8 cellular contexts compared by ENCODE assay signal in the genomic region with DNA sequence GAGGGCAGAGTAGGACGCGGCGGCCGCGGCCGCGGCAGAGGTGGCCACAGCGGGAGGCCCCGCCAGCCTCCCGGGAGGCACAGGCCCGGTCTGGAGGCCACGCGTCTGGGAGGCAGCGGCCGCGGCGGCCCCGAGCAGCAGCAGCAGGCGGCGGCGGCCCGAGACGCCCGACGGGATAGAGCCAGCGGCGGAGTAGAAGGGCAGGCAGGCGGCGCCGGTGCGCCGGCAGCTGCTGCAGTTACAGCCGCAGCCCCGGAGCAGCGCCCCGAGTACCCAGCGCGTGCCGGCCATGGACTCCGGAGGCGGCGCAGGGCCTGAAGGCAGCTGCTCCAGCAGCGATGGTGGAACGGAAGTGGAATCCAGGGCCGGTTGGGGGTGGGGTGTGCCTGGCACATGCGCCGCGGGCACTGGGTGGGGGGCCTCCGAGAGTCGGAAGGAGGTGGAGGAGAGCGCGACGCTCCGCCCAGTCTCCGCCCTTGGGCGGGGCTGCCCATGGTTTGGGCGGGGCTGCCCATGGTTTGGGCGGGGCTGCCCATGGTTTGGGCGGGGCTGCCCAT. TPM values are rescaled to one million over a fixed set of nuclear protein-coding genes. Genes with fewer than 3 reads are reported as not detected.
DNase-seq lines count a peak whose midpoint lies in the region; ATAC-seq and TF ChIP-seq lines count a peak whose summit lies in the region.

Gene GRSF1 (minus strand): TSS at position 354 of the 557 bp plus-strand sequence. CDS start 63 bp downstream, at position 291.

- ATAC-seq in HG03175 (IDR thresholded peaks at IDR 0.05; ENCODE audit: unreplicated experiment): peak; percentile 68

- peak; percentile 66 to 77 for DNase-seq in AML-193 (lab: John Stamatoyannopoulos, UW)
- peak; percentile 72 for DNase-seq in NCI-H446 treated with DMSO at 0.1 percent for 48 hours (lab: John Stamatoyannopoulos, UW)
- peak; percentile 93 for DNase-seq in activated CD4-positive, CD25-positive, alpha-beta regulatory T cell treated with anti-CD3 and anti-CD28 coated beads, Interleukin-2, amount 50 U/mL, for 72 hours
- DNase-seq in cerebellar cortex (ENCODE audit: low spot score): peak; percentile 90
- DNase-seq in kidney epithelial cell (ENCODE audit: low read depth): peak; percentile 34
- peak; percentile 96 for DNase-seq in stimulated activated CD4-positive, alpha-beta T cell treated with anti-CD3 and anti-CD28 coated beads, Interleukin-15, amount 100 ng/mL, for 24 hours

- in situ Hi-C loops in GM18951 (cut with MboI; ENCODE audit: low sequenced_read_pairs, unreplicated experiment): no loop called here

- H3K27me3 ChIP-seq in kidney epithelial cell (ENCODE audit: control insufficient read depth, insufficient read depth, low read length): no peaks in the 10 kb centered on the region

- no peaks in the 10 kb centered on the region for H3K36me3 ChIP-seq in kidney epithelial cell (ENCODE audit: control insufficient read depth, insufficient read depth, low read length)

- peak within 1 kb of the TSS; percentile 96 for H3K4me3 ChIP-seq in kidney epithelial cell (ENCODE audit: low read depth, low read length)

- no peak for TF ChIP-seq CTCF in kidney epithelial cell (IDR thresholded peaks at IDR 0.05; ENCODE audit: insufficient read depth, low read length, poor library complexity, severe bottlenecking)

- TF ChIP-seq POLR2A in GM18951 (IDR thresholded peaks at IDR 0.05; ENCODE audit: extremely low read depth, insufficient read depth, insufficient read length): peak; percentile 85

RNA-seq across cellular contexts. Expression of gene GRSF1, which starts in this region (rescaled TPM):
- 83.1 and 88.0 TPM in 2 replicates for total RNA-seq in kidney epithelial cell

Comparison
In these comparisons a context has a peak if more than half of its experiments do, and no peak if none do; other contexts are left out.
1. Peak in every context shown above with its lines: DNase-seq, ATAC-seq and H3K4me3 ChIP-seq.
2. DNase-seq: peak in every context shown above with its lines; median percentile 96 in stimulated activated CD4-positive, alpha-beta T cell treated with anti-CD3 and anti-CD28 coated beads, Interleukin-15, amount 100 ng/mL, for 24 hours; 93 in activated CD4-positive, CD25-positive, alpha-beta regulatory T cell treated with anti-CD3 and anti-CD28 coated beads, Interleukin-2, amount 50 U/mL, for 72 hours; 90 in cerebellar cortex; 72 in NCI-H446 treated with DMSO at 0.1 percent for 48 hours; 72 in AML-193; 34 in kidney epithelial cell.